ENCODE assay signal across 13 cellular contexts in the genomic region with DNA sequence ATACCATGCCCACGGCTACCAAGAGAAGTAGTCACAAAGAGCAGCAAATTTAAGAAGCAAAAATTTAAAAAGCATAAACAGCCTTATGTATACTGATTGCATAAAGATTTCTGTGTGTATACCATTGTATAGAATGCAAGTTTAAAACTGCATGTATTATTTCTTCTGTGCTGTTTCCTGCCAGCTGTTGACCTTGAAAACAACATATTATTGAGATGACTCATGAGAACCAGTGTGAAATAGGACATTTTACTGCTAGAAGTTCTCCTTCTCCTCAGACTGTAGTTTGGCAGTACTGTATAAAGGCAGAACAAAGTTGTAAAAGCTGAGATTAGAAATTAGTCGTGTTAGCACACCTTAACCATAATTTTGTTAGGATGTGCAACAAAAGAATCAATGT. TPM values are rescaled to one million over a fixed set of nuclear protein-coding genes. Genes with fewer than 3 reads are reported as not detected.
DNase-seq lines count a peak whose midpoint lies in the region; ATAC-seq and TF ChIP-seq lines count a peak whose summit lies in the region.
"Had no signal": no experiment of that assay in that cellular context is flagged by ENCODE, and none has a peak within 500 bp of the region (broad histone marks: within the 10 kb centered on the region; RNA-seq: fewer than 3 reads in every experiment).

No MANE protein-coding gene starts in this region.

- no peaks in the 10 kb centered on the region for H3K4me1 Mint-ChIP-seq in activated T-helper 17 cell treated with anti-CD3 and anti-CD28 coated beads, Interleukin-2, amount 50 U/mL, for 72 hours
- H3K4me1 Mint-ChIP-seq: naive thymus-derived CD8-positive, alpha-beta T cell had no signal

- no peak for ATAC-seq in activated T-helper 17 cell treated with anti-CD3 and anti-CD28 coated beads, Interleukin-2, amount 50 U/mL, for 72 hours (replicated peaks)
- ATAC-seq: naive thymus-derived CD8-positive, alpha-beta T cell; upper lobe of right lung had no signal

- no peak overlapping the region for H3K4me3 ChIP-seq in BE2C (ENCODE audit: low read depth, low read length)
- H3K4me3 ChIP-seq: gastrocnemius medialis, upper lobe of right lung had no signal

- TF ChIP-seq CTCF in BE2C (IDR thresholded peaks at IDR 0.05; ENCODE audit: low read depth, low read length): no peak

- no peaks in the 10 kb centered on the region; the same call in 1 of the 2 replicates for H3K27me3 ChIP-seq in BE2C
- H3K27me3 ChIP-seq: gastrocnemius medialis, upper lobe of right lung had no signal

- no peaks in the 10 kb centered on the region for H3K4me1 ChIP-seq in BE2C
- H3K4me1 ChIP-seq: gastrocnemius medialis, upper lobe of right lung had no signal

- no peaks in the 10 kb centered on the region for H3K36me3 Mint-ChIP-seq in activated T-helper 17 cell treated with anti-CD3 and anti-CD28 coated beads, Interleukin-2, amount 50 U/mL, for 72 hours (ENCODE audit: low read depth)
- H3K36me3 Mint-ChIP-seq: naive thymus-derived CD8-positive, alpha-beta T cell had no signal

- H3K9me3 ChIP-seq in BE2C: no peaks in the 10 kb centered on the region
- H3K9me3 ChIP-seq: gastrocnemius medialis, upper lobe of right lung had no signal

- in situ Hi-C loops in SK-MEL-5 (cut with HindIII; ENCODE audit: low pct_unique_long_range_greater_than_20kb, low sequenced_read_pairs): no loop called here

- peaks cover 17% of the 10 kb centered on the region for H3K27me3 Mint-ChIP-seq in activated T-helper 17 cell treated with anti-CD3 and anti-CD28 coated beads, Interleukin-2, amount 50 U/mL, for 72 hours

- DNase-seq in GM04503 (ENCODE audit: low read depth) (peak; percentile 42), SK-MEL-5 (ENCODE audit: low read depth, low spot score) (peak; percentile 66), fibroblast of peridontal ligament (ENCODE audit: extremely low read depth) (peak; percentile 82), pulmonary artery endothelial cell (ENCODE audit: low read depth, low spot score) (peak; percentile 77), BE2C (no peak)
- DNase-seq in activated naive CD4-positive, alpha-beta T cell (lab: John Stamatoyannopoulos, UW): no peak
- DNase-seq in stimulated activated naive CD4-positive, alpha-beta T cell (lab: John Stamatoyannopoulos, UW): no peak
- DNase-seq: activated T-cell treated with anti-CD3 and anti-CD28 coated beads, Interleukin-2, amount 50 U/mL, for 1 hour; gastrocnemius medialis; naive thymus-derived CD8-positive, alpha-beta T cell; NCI-H1436 treated with DMSO at 0.1 percent for 48 hours; upper lobe of right lung had no signal

- H3K36me3 ChIP-seq in BE2C: no peaks in the 10 kb centered on the region
- H3K36me3 ChIP-seq: gastrocnemius medialis, upper lobe of right lung had no signal

- no peaks in the 10 kb centered on the region for H3K9me3 Mint-ChIP-seq in activated T-helper 17 cell treated with anti-CD3 and anti-CD28 coated beads, Interleukin-2, amount 50 U/mL, for 72 hours

- H3K27ac Mint-ChIP-seq in activated T-helper 17 cell treated with anti-CD3 and anti-CD28 coated beads, Interleukin-2, amount 50 U/mL, for 72 hours: no peak overlapping the region
- H3K27ac Mint-ChIP-seq: naive thymus-derived CD8-positive, alpha-beta T cell had no signal

- no peak overlapping the region for H3K4me3 Mint-ChIP-seq in activated T-helper 17 cell treated with anti-CD3 and anti-CD28 coated beads, Interleukin-2, amount 50 U/mL, for 72 hours
- H3K4me3 Mint-ChIP-seq: naive thymus-derived CD8-positive, alpha-beta T cell had no signal

RNA-seq across cellular contexts. Expression of a gene that starts 42.3 kb away (rescaled TPM):
- total RNA-seq in SK-MEL-5 (2014; rRNA removed; shearing (Covaris generic)): 69.9 and 76.4 TPM in 2 replicates
- 60.4 and 68.5 TPM in 2 replicates for polyA plus RNA-seq in SK-MEL-5 (2015; cell fraction: cytosol; rRNA removed)
- 50.5 and 54.8 TPM in 2 replicates for polyA plus RNA-seq in SK-MEL-5 (2015; cell fraction: nucleus; rRNA removed)
- 63.8 and 70.2 TPM in 2 replicates for total RNA-seq in pulmonary artery endothelial cell
- 1 to 10 TPM in 1 of 2 donors, under 1 TPM in 1; 0.54 to 1.1 TPM for total RNA-seq in activated T-helper 17 cell treated with anti-CD3 and anti-CD28 coated beads, Interleukin-2, amount 50 U/mL, for 72 hours
- 82.8 TPM for polyA plus RNA-seq in BE2C (2012; ENCODE audit: insufficient read depth, insufficient read length, low read depth)

Comparison
In these comparisons a context has a peak if more than half of its experiments do, and no peak if none do; other contexts are left out.
1. DNase-seq: peak in GM04503 (single experiment), SK-MEL-5 (single experiment), fibroblast of peridontal ligament (single experiment) and pulmonary artery endothelial cell (single experiment); none in activated naive CD4-positive, alpha-beta T cell (0 of 4), BE2C (single experiment) and stimulated activated naive CD4-positive, alpha-beta T cell (0 of 6).
2. RNA of a gene that starts 42.3 kb away (total RNA-seq): 69.9 to 76.4 TPM in SK-MEL-5 and 63.8 to 70.2 TPM in pulmonary artery endothelial cell; 0.54 to 1.1 TPM in activated T-helper 17 cell treated with anti-CD3 and anti-CD28 coated beads, Interleukin-2, amount 50 U/mL, for 72 hours; every median in the first group is over 10 times any median in the second.